Comparison of ENCODE assay signal across 20 cellular contexts in the genomic region with DNA sequence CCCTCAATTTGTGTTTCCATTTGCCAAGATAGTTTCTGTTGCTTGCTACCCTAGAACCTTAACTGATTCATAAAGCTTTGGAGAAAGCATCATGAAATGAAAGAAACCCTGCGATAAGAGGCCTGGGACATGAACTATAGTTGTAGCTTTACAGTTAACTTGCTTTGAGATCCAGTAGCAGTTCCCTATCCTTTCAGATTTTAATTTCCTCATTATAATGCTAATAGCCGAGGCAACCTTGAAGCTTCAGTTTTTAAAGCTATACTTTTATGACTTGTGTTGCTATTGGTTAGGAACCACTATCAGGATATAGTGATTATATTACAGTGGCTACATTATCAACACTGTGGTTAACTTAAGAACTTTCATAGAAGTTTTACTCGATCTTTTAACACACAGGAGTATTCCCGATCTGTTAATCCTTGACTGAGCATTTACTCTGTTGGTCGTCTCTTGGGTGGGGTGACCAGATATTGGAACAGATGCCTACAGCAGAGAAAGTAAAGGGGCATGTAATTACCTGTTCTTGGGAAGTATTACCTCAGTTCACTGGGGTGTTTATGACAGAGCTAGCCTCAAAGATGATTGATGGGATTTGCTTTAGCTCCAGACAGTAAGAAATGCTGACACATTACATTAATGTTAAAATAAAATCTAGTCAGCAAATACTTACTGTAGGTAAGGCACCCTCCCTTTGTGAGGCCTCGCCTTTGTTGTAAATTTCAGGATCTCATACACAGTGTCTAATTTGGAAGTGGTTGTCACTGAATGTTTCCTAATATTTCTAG.
"Had no signal": no experiment of that assay in that cellular context is flagged by ENCODE, and none has a peak within 500 bp of the region (broad histone marks: within the 10 kb centered on the region; RNA-seq: fewer than 3 reads in every experiment).

No MANE protein-coding gene starts in this region.

- H3K4me1 ChIP-seq: adrenal gland had no signal

- DNase-seq: activated CD4-positive, alpha-beta T cell treated with anti-CD3 and anti-CD28 coated beads, Interleukin-2, amount 50 U/mL, for 4 hours; activated gamma-delta T cell; activated T-cell treated with anti-CD3 and anti-CD28 coated beads, Interleukin-2, amount 50 U/mL, for 72 hours; adrenal gland; dermis blood vessel endothelial cell; effector memory CD8-positive, alpha-beta T cell; head of caudate nucleus; left ventricle myocardium superior; mucosa of descending colon; naive B cell; stimulated activated CD4-positive, alpha-beta T cell treated with anti-CD3 and anti-CD28 coated beads, Interleukin-12 subunit alpha, Interleukin-12 subunit beta, amount 100 ng/mL, for 4 hours; stimulated activated CD4-positive, alpha-beta T cell treated with anti-CD3 and anti-CD28 coated beads, Interleukin-1b, Interleukin-23, amount 100 ng/mL, for 48 hours; stimulated activated CD8-positive, alpha-beta memory T cell treated with anti-CD3 and anti-CD28 coated beads, Interleukin-4, amount 100 ng/mL, for 48 hours; stimulated activated naive CD4-positive, alpha-beta T cell; WERI-Rb-1 had no signal

- H3K4me1 Mint-ChIP-seq: memory B cell, naive B cell, neural crest cell had no signal

- H3K36me3 Mint-ChIP-seq: activated naive CD4-positive, alpha-beta T cell treated with anti-CD3 and anti-CD28 coated beads, Interleukin-2, amount 50 U/mL, for 72 hours; memory B cell; naive B cell had no signal

- H3K9me3 ChIP-seq: adrenal gland, mucosa of descending colon had no signal

- H3K27me3 Mint-ChIP-seq: progenitor cell of endocrine pancreas had no signal

- H3K27ac Mint-ChIP-seq: activated naive CD4-positive, alpha-beta T cell treated with anti-CD3 and anti-CD28 coated beads, Interleukin-2, amount 50 U/mL, for 72 hours; activated T-cell treated with anti-CD3 and anti-CD28 coated beads, Interleukin-2, amount 50 U/mL, for 72 hours; effector memory CD8-positive, alpha-beta T cell; memory B cell; naive B cell; progenitor cell of endocrine pancreas had no signal

- H3K27ac ChIP-seq: adrenal gland, cardiac muscle cell, WERI-Rb-1 had no signal

- H3K27me3 ChIP-seq: adrenal gland, cardiac muscle cell had no signal

- H3K4me3 ChIP-seq: adrenal gland, cardiac muscle cell, mucosa of descending colon had no signal

- H3K9me3 Mint-ChIP-seq: effector memory CD8-positive, alpha-beta T cell; memory B cell had no signal

- ATAC-seq: activated naive CD4-positive, alpha-beta T cell treated with anti-CD3 and anti-CD28 coated beads, Interleukin-2, amount 50 U/mL, for 72 hours; activated T-cell treated with anti-CD3 and anti-CD28 coated beads, Interleukin-2, amount 50 U/mL, for 72 hours; effector memory CD8-positive, alpha-beta T cell; left ventricle myocardium superior; mucosa of descending colon had no signal

- H3K4me3 Mint-ChIP-seq: activated T-cell treated with anti-CD3 and anti-CD28 coated beads, Interleukin-2, amount 50 U/mL, for 72 hours; effector memory CD8-positive, alpha-beta T cell; memory B cell; naive B cell; neural crest cell had no signal

- H3K36me3 ChIP-seq: adrenal gland, cardiac muscle cell, WERI-Rb-1 had no signal
